Comparison of ENCODE assay signal across 7 cellular contexts in genomic region chr6:89357390-89357789, GRCh38. TPM values are rescaled to one million over a fixed set of nuclear protein-coding genes. Genes with fewer than 3 reads are reported as not detected.
A peak's percentile ranks its signal among the peaks of the same experiment; 100 is the strongest.
DNase-seq lines count a peak whose midpoint lies in the region; ATAC-seq and TF ChIP-seq lines count a peak whose summit lies in the region.

No MANE protein-coding gene starts in this region.

- intact Hi-C loops in vagina (cut with DNase I) (no loop called here), sciatic nerve (cut with DNase I) (no loop called here)

- H3K27me3 ChIP-seq in OCI-LY1 (ENCODE audit: insufficient read depth, low read length) (no peaks in the 10 kb centered on the region), neural progenitor cell (no peaks in the 10 kb centered on the region), vagina (no peaks in the 10 kb centered on the region)

- H3K9me3 ChIP-seq in OCI-LY1 (ENCODE audit: low read length): no peaks in the 10 kb centered on the region
- no peaks in the 10 kb centered on the region for H3K9me3 ChIP-seq in neural progenitor cell (ENCODE audit: low read depth)
- H3K9me3 ChIP-seq in vagina: no peaks in the 10 kb centered on the region

- peaks cover 22% of the 10 kb centered on the region for H3K4me1 Mint-ChIP-seq in neural progenitor cell

- H3F3A ChIP-seq in OCI-LY1 (ENCODE audit: insufficient read depth, low read length) (peaks cover 13% of the 10 kb centered on the region; the same call in 1 of the 2 replicates), neural progenitor cell (ENCODE audit: low read depth) (peaks cover 35% of the 10 kb centered on the region)

- H3K79me2 ChIP-seq in OCI-LY1 (ENCODE audit: insufficient read depth, low read length) (peaks cover 10% of the 10 kb centered on the region), neural progenitor cell (ENCODE audit: low read depth) (no peaks in the 10 kb centered on the region)

- H4K20me1 ChIP-seq in OCI-LY1 (ENCODE audit: insufficient read depth, low read length): no peaks in the 10 kb centered on the region
- no peaks in the 10 kb centered on the region for H4K20me1 ChIP-seq in neural progenitor cell (ENCODE audit: low read depth)

- peak overlapping the region; percentile 64 for H3K4me2 ChIP-seq in OCI-LY1 (ENCODE audit: low read length)
- no peak overlapping the region for H3K4me2 ChIP-seq in neural progenitor cell

- peak overlapping the region; percentile 100 for H3K27ac ChIP-seq in OCI-LY1 (ENCODE audit: low read depth, low read length, poor library complexity, severe bottlenecking)
- no peak overlapping the region for H3K27ac ChIP-seq in neural progenitor cell
- no peak overlapping the region for H3K27ac ChIP-seq in vagina

- H3K27ac Mint-ChIP-seq in neural progenitor cell: peak overlapping the region; percentile 40

- H3K4me3 Mint-ChIP-seq in neural progenitor cell: no peak overlapping the region

- peaks cover 80% of the 10 kb centered on the region for H3K4me1 ChIP-seq in OCI-LY1 (ENCODE audit: insufficient read depth, low read length, severe bottlenecking)
- peaks cover 27% of the 10 kb centered on the region for H3K4me1 ChIP-seq in neural progenitor cell
- H3K4me1 ChIP-seq in vagina: peaks cover 9% of the 10 kb centered on the region

- peaks cover 1% of the 10 kb centered on the region for H3K36me3 Mint-ChIP-seq in neural progenitor cell

- in situ Hi-C loops in GM18951 (cut with MboI; ENCODE audit: low sequenced_read_pairs, unreplicated experiment): no loop called here

- H3K36me3 ChIP-seq in OCI-LY1 (ENCODE audit: insufficient read depth, low read length) (no peaks in the 10 kb centered on the region), neural progenitor cell (no peaks in the 10 kb centered on the region), vagina (no peaks in the 10 kb centered on the region)

- H3K4me3 ChIP-seq in OCI-LY1 (ENCODE audit: low read depth, low read length, poor library complexity, severe bottlenecking): peak overlapping the region; percentile 41
- no peak overlapping the region for H3K4me3 ChIP-seq in neural progenitor cell
- H3K4me3 ChIP-seq in vagina: no peak overlapping the region

- no peaks in the 10 kb centered on the region for H3K9me3 Mint-ChIP-seq in neural progenitor cell

- no peaks in the 10 kb centered on the region for H3K27me3 Mint-ChIP-seq in neural progenitor cell (ENCODE audit: insufficient read depth, low read depth)

- TF ChIP-seq CTCF in OCI-LY1 (IDR thresholded peaks at IDR 0.05; ENCODE audit: low read length) (no peak), neural progenitor cell (IDR thresholded peaks at IDR 0.05) (no peak), vagina (IDR thresholded peaks at IDR 0.05) (no peak)

- peak; percentile 54 for ATAC-seq in HG02678 (IDR thresholded peaks at IDR 0.05; ENCODE audit: unreplicated experiment)
- no peak for ATAC-seq in sciatic nerve

- no peaks in the 10 kb centered on the region for H3K9me2 ChIP-seq in OCI-LY1 (ENCODE audit: low read depth, low read length)

- DNase-seq in neural progenitor cell (ENCODE audit: low spot score) (no peak), vagina (ENCODE audit: extremely low spot score in 2 of 2) (no peak), sciatic nerve (ENCODE audit: low spot score) (no peak)
- DNase-seq in stimulated activated CD4-positive, alpha-beta T cell treated with anti-CD3 and anti-CD28 coated beads, Interleukin-15, amount 100 ng/mL, for 24 hours: no peak

- H2AFZ ChIP-seq in OCI-LY1 (ENCODE audit: low read length) (no peak overlapping the region), neural progenitor cell (replicated peaks) (no peak overlapping the region)

- H3K9ac ChIP-seq in OCI-LY1 (ENCODE audit: low read length) (peak overlapping the region; percentile 64), neural progenitor cell (no peak overlapping the region)

- TF ChIP-seq POLR2A in GM18951 (IDR thresholded peaks at IDR 0.05; ENCODE audit: extremely low read depth, insufficient read depth, insufficient read length) (peak; percentile 42), vagina (IDR thresholded peaks at IDR 0.05) (no peak)

RNA-seq across cellular contexts. Expression of gene UBE2J1, which starts 4.9 kb away (rescaled TPM):
- total RNA-seq in neural progenitor cell (ENCODE audit: low replicate concordance) (27.4 and 43.0 TPM in 2 replicates), vagina (23.8 TPM), sciatic nerve (32.9 TPM)

RNA-seq across cellular contexts. Expression of gene GABRR2, which starts 42.3 kb away (rescaled TPM):
- total RNA-seq in neural progenitor cell (ENCODE audit: low replicate concordance) (0.28 TPM in 1 of 2 replicates, not detected in the other), vagina (1.5 TPM), sciatic nerve (1.7 TPM)

RNA-seq across cellular contexts. Expression of gene RRAGD, which starts 54.7 kb away (rescaled TPM):
- total RNA-seq in neural progenitor cell (ENCODE audit: low replicate concordance) (18.6 and 20.7 TPM in 2 replicates), vagina (6.4 TPM), sciatic nerve (22.1 TPM)
